Comparison of ENCODE assay signal across 8 cellular contexts in genomic region chrX:41334866-41335589, GRCh38. TPM values are rescaled to one million over a fixed set of nuclear protein-coding genes. Genes with fewer than 3 reads are reported as not detected.
A peak's percentile ranks its signal among the peaks of the same experiment; 100 is the strongest.
DNase-seq lines count a peak whose midpoint lies in the region; ATAC-seq, FAIRE-seq and TF ChIP-seq lines count a peak whose summit lies in the region.

No MANE protein-coding gene starts in this region.

- H3K9ac ChIP-seq in Karpas-422 (ENCODE audit: low read length), result peak overlapping the region; percentile 97

- H3K27me3 ChIP-seq in Karpas-422 (ENCODE audit: low read length), result no peaks in the 10 kb centered on the region

- no peak for TF ChIP-seq RAD21 in A549 (conservative IDR thresholded peaks at IDR 0.05 in 1 of 2, IDR thresholded peaks at IDR 0.05 in 1 of 2)

- H3K36me3 ChIP-seq in Karpas-422 (ENCODE audit: insufficient read depth, low read length) (peaks cover 45% of the 10 kb centered on the region), mesodermal cell (ENCODE audit: control insufficient read depth, insufficient read depth, low read length) (peaks cover 29% of the 10 kb centered on the region)

- H3K4me1 Mint-ChIP-seq in activated CD8-positive, alpha-beta T cell treated with anti-CD3 and anti-CD28 coated beads for 36 hours (ENCODE audit: low read depth), result peaks cover 24% of the 10 kb centered on the region

- no peak for TF ChIP-seq EP300 in A549 (IDR thresholded peaks at IDR 0.05)

- peak overlapping the region; percentile 92 for H3K4me3 Mint-ChIP-seq in activated CD8-positive, alpha-beta T cell treated with anti-CD3 and anti-CD28 coated beads for 36 hours

- H3K9me3 Mint-ChIP-seq in activated CD8-positive, alpha-beta T cell treated with anti-CD3 and anti-CD28 coated beads for 36 hours, result no peaks in the 10 kb centered on the region

- TF ChIP-seq POLR2A in A549 (IDR thresholded peaks at IDR 0.05; ENCODE audit: low read length), result no peak

- H3K4me3 ChIP-seq in A549, result peak overlapping the region; percentile 95
- peak overlapping the region; percentile 90 for H3K4me3 ChIP-seq in Karpas-422 (ENCODE audit: low read length)
- H3K4me3 ChIP-seq in mesodermal cell (ENCODE audit: extremely low read depth, insufficient read depth, low read length, poor library complexity, severe bottlenecking), result peak overlapping the region; percentile 60

- DNase-seq in A549 (ENCODE audit: low read depth in 1 of 2, low spot score in 1 of 2) (peak; percentile 33 to 44), Karpas-422 (peak; percentile 73)
- DNase-seq in activated CD8-positive, alpha-beta T cell treated with anti-CD3 and anti-CD28 coated beads for 36 hours, result peak; percentile 66
- DNase-seq in effector CD8-positive, alpha-beta T cell (lab: John Stamatoyannopoulos, UW), result peak; percentile 58
- peak; percentile 36 to 56 for DNase-seq in stimulated activated CD8-positive, alpha-beta memory T cell treated with anti-CD3 and anti-CD28 coated beads, Interleukin-2, amount 100 ng/mL, for 48 hours (ENCODE audit: low read depth in 2 of 2)

- H3K27ac ChIP-seq in A549, result peak overlapping the region; percentile 97 to 100
- peak overlapping the region; percentile 98 for H3K27ac ChIP-seq in Karpas-422 (ENCODE audit: low read length)
- H3K27ac ChIP-seq in mesodermal cell (ENCODE audit: low read depth, low read length, severe bottlenecking), result peak overlapping the region; percentile 100

- peaks cover 57% of the 10 kb centered on the region for H4K20me1 ChIP-seq in Karpas-422 (ENCODE audit: insufficient read depth, low read depth, low read length)

- H3K4me1 ChIP-seq in A549 (peaks cover 30% of the 10 kb centered on the region), Karpas-422 (ENCODE audit: low read length) (peaks cover 60% of the 10 kb centered on the region), mesodermal cell (ENCODE audit: control insufficient read depth, insufficient read depth, low read length, poor library complexity, severe bottlenecking) (peaks cover 5% of the 10 kb centered on the region)

- intact Hi-C loops in activated CD8-positive, alpha-beta T cell treated with anti-CD3 and anti-CD28 coated beads for 36 hours (cut with micrococcal nuclease), result loop anchor here (10.0 kb wide), 2 partner anchors 60 to 110 kb away; partner anchors contain the start of gene NYX

- peak overlapping the region; percentile 100 for H3K27ac Mint-ChIP-seq in activated CD8-positive, alpha-beta T cell treated with anti-CD3 and anti-CD28 coated beads for 36 hours

- TF ChIP-seq CTCF in A549 (IDR thresholded peaks at IDR 0.05), result 0 out of 3 replicates have a peak, but pooled peaks have one; percentile 4
- no peak for TF ChIP-seq CTCF in activated CD8-positive, alpha-beta T cell treated with anti-CD3 and anti-CD28 coated beads for 36 hours (IDR thresholded peaks at IDR 0.05)

- POLR2A ChIA-PET in A549 (lab: Yijun Ruan, JAX), result no interaction called here
- POLR2A ChIA-PET in activated CD8-positive, alpha-beta T cell treated with anti-CD3 and anti-CD28 coated beads for 36 hours (lab: Charles Lee), result interaction anchor here (1.1 kb wide), 1 partner anchor 12 kb away, joined by 6 read pairs; no protein-coding TSS in a partner anchor

- CTCF ChIA-PET in A549 (lab: Yijun Ruan, JAX), result interaction anchor here (1.4 kb wide), 1 partner anchor 107 kb away, joined by 5 read pairs; no protein-coding TSS in a partner anchor
- CTCF ChIA-PET in activated CD8-positive, alpha-beta T cell treated with anti-CD3 and anti-CD28 coated beads for 36 hours (lab: Charles Lee), result no interaction called here

- no peak for FAIRE-seq in A549 (lab: Jason Lieb, UNC)

- no peak overlapping the region for H2AFZ ChIP-seq in Karpas-422 (ENCODE audit: low read length)

- peaks cover 51% of the 10 kb centered on the region for H3K36me3 Mint-ChIP-seq in activated CD8-positive, alpha-beta T cell treated with anti-CD3 and anti-CD28 coated beads for 36 hours (ENCODE audit: low read depth)

- H3K9me2 ChIP-seq in Karpas-422 (replicated peaks; ENCODE audit: insufficient read depth, low read length), result no peaks in the 10 kb centered on the region

- peaks cover 62% of the 10 kb centered on the region for H3K79me2 ChIP-seq in Karpas-422 (ENCODE audit: low read length)

- H3K27me3 Mint-ChIP-seq in activated CD8-positive, alpha-beta T cell treated with anti-CD3 and anti-CD28 coated beads for 36 hours, result no peaks in the 10 kb centered on the region

- H3K4me2 ChIP-seq in A549 (peak overlapping the region; percentile 96), Karpas-422 (ENCODE audit: low read depth, low read length, poor library complexity, severe bottlenecking) (peak overlapping the region; percentile 97)

- H3K9me3 ChIP-seq in A549 (no peaks in the 10 kb centered on the region), Karpas-422 (ENCODE audit: low read length) (no peaks in the 10 kb centered on the region), mesodermal cell (ENCODE audit: control insufficient read depth, low read length) (no peaks in the 10 kb centered on the region)

- 2% methylated on average over 20 of the region's 35 CpGs for WGBS in A549 (ENCODE audit: missing lambda C conversion rate)
- 0% methylated on average over 5 to 6 of the region's 35 CpGs for WGBS in mesodermal cell (ENCODE audit: insufficient coverage in 2 of 2), 2 experiments

- peak; percentile 0 to 9; a peak in 4 of 6 replicates for ATAC-seq in A549
- ATAC-seq in GM18909 (IDR thresholded peaks at IDR 0.05; ENCODE audit: poor library complexity, unreplicated experiment), result peak; percentile 5
- ATAC-seq in activated CD8-positive, alpha-beta T cell treated with anti-CD3 and anti-CD28 coated beads for 36 hours, result peak; percentile 4
- ATAC-seq in GM21515 (IDR thresholded peaks at IDR 0.05; ENCODE audit: unreplicated experiment), result no peak

TF ChIP-seq in A549, 52 proteins besides CTCF, POLR2A, EP300 and RAD21:
- TF ChIP-seq SREBF2 (IDR thresholded peaks at IDR 0.05) (no peak), KDM1A (IDR thresholded peaks at IDR 0.05; ENCODE audit: low read depth) (no peak), REST (IDR thresholded peaks at IDR 0.05) (no peak), CBX2 (IDR thresholded peaks at IDR 0.05; ENCODE audit: borderline replicate concordance, low read depth) (no peak), CHD2 (IDR thresholded peaks at IDR 0.05; ENCODE audit: low read length, partially characterized antibody) (no peak), ZC3H11A (IDR thresholded peaks at IDR 0.05) (no peak), EHMT2 (IDR thresholded peaks at IDR 0.05; ENCODE audit: low read depth) (no peak), RCOR1 (IDR thresholded peaks at IDR 0.05; ENCODE audit: low read depth, low read length) (no peak), BHLHE40 (IDR thresholded peaks at IDR 0.05; ENCODE audit: low read depth, low read length) (no peak), MAFK (IDR thresholded peaks at IDR 0.05; ENCODE audit: partially characterized antibody) (no peak), PBX3 (IDR thresholded peaks at IDR 0.05) (no peak), JUN (IDR thresholded peaks at IDR 0.05) (no peak; a peak in 3 of 5 replicates)
TF ChIP-seq in A549: peak in this region for 0.

RNA-seq across cellular contexts. Expression of gene DDX3X, which starts 1.1 kb away (rescaled TPM):
- polyA plus RNA-seq in A549 (2011; rRNA removed) (187 and 216 TPM in 2 replicates), A549 (2017; fragmentation: RNase III; extraction: RNeasy Plus Mini Kit Qiagen cat#74134 plus additional on column Dnase treatment) (341 to 390 TPM (median 371 TPM) in 3 replicates)
- polyA plus RNA-seq in A549 (2012; cell fraction: cytosol; rRNA removed), result 32.5 and 46.8 TPM in 2 replicates
- 36.6 and 60.0 TPM in 2 replicates for polyA plus RNA-seq in A549 (2012; cell fraction: nucleus; rRNA removed)
- polyA minus RNA-seq in A549 (2011; rRNA and poly(A)+ RNA removed), result 205 and 251 TPM in 2 replicates
- 198 and 210 TPM in 2 replicates for total RNA-seq in Karpas-422 (2014; rRNA removed; shearing (Covaris generic); ENCODE audit: low replicate concordance)
- 100 to 1,000 TPM; 172 to 181 TPM for total RNA-seq in activated CD8-positive, alpha-beta T cell treated with anti-CD3 and anti-CD28 coated beads for 36 hours
- 110 TPM for polyA plus RNA-seq in mesodermal cell (2013, experiment 1 of 2)
- 114 TPM for polyA plus RNA-seq in mesodermal cell (2013, experiment 2 of 2)
